16 cellular contexts compared by ENCODE assay signal in genomic region chr7:112467867-112468266, GRCh38. TPM values are rescaled to one million over a fixed set of nuclear protein-coding genes. Genes with fewer than 3 reads are reported as not detected.
A peak's percentile ranks its signal among the peaks of the same experiment; 100 is the strongest.
DNase-seq lines count a peak whose midpoint lies in the region; ATAC-seq and TF ChIP-seq lines count a peak whose summit lies in the region.
"Had no signal": no experiment of that assay in that cellular context is flagged by ENCODE, and none has a peak within 500 bp of the region (broad histone marks: within the 10 kb centered on the region; RNA-seq: fewer than 3 reads in every experiment).

No MANE protein-coding gene starts in this region.

- no peak for TF ChIP-seq POLR2A in adrenal gland (IDR thresholded peaks at IDR 0.05)

- ATAC-seq in psoas muscle (peak in 3 of 4 donors; percentile 65 to 76 (median 71)), Right ventricle myocardium inferior (no peak)
- ATAC-seq: CD8-positive, alpha-beta T cell; GM12878 had no signal

- H3K36me3 ChIP-seq in psoas muscle (ENCODE audit: insufficient read depth in 1 of 2, low read depth in 1 of 2), result peaks cover 14 to 99% of the 10 kb centered on the region in 2 donors
- peaks cover 0 to 68% of the 10 kb centered on the region in 2 donors for H3K36me3 ChIP-seq in adrenal gland (replicated peaks in 1 of 2)

- in situ Hi-C loops in G401 (cut with HindIII; ENCODE audit: low sequenced_read_pairs), result no loop called here

- H3K9me3 ChIP-seq in psoas muscle (no peaks in the 10 kb centered on the region), adrenal gland (replicated peaks in 1 of 3) (no peaks in the 10 kb centered on the region)
- H3K9me3 ChIP-seq: Caco-2 had no signal

- WGBS in psoas muscle, 3 donors, result 21 to 65% (median 54%) methylated on average over 4 of the region's 4 CpGs
- 39 to 65% (median 49%) methylated on average over 4 of the region's 4 CpGs for WGBS in adrenal gland, 4 donors

- no peaks in the 10 kb centered on the region for H3K27me3 ChIP-seq in psoas muscle (ENCODE audit: insufficient read depth in 3 of 3, low read length in 2 of 3)
- no peaks in the 10 kb centered on the region for H3K27me3 ChIP-seq in adrenal gland

- peak overlapping the region; percentile 24 for H3K27ac ChIP-seq in psoas muscle
- no peak overlapping the region for H3K27ac ChIP-seq in adrenal gland
- H3K27ac ChIP-seq: GM23248 had no signal

- DNase-seq in G401 (ENCODE audit: low spot score) (peak; percentile 19), choroid plexus epithelial cell (ENCODE audit: low read depth) (peak; percentile 23), psoas muscle (no peak), Right ventricle myocardium inferior (ENCODE audit: missing footprints) (no peak), islet precursor cell (no peak), adrenal gland (no peak)
- DNase-seq: C1 segment of cervical spinal cord; Caco-2; CD8-positive, alpha-beta T cell; DMS153; DND-41; GDM1; GM23248; H7; HCEC 1CT had no signal

- H3K4me3 ChIP-seq in choroid plexus epithelial cell (ENCODE audit: low read depth, low read length) (no peak overlapping the region), psoas muscle (no peak overlapping the region), adrenal gland (no peak overlapping the region)
- H3K4me3 ChIP-seq: GM12878, GM23248 had no signal

- H3K4me1 ChIP-seq in psoas muscle, result peaks cover 63% of the 10 kb centered on the region
- H3K4me1 ChIP-seq in adrenal gland (replicated peaks in 1 of 2), result peaks cover under 1 to 33% of the 10 kb centered on the region in 2 donors
- H3K4me1 ChIP-seq: Caco-2 had no signal

- intact Hi-C loops in psoas muscle (cut with DNase I) (no loop called here), Right ventricle myocardium inferior (cut with DNase I) (no loop called here), adrenal gland (cut with DNase I) (no loop called here)

- no peak for TF ChIP-seq CTCF in choroid plexus epithelial cell (conservative IDR thresholded peaks at IDR 0.05; ENCODE audit: low read depth, low read length)
- no peak for TF ChIP-seq CTCF in psoas muscle (IDR thresholded peaks at IDR 0.05)
- no peak for TF ChIP-seq CTCF in adrenal gland (IDR thresholded peaks at IDR 0.05)

RNA-seq across cellular contexts. Expression of gene LSMEM1, which starts 12.9 kb away (rescaled TPM):
- not detected in 2 replicates for total RNA-seq in G401 (2014; rRNA removed; shearing (Covaris generic))
- total RNA-seq in psoas muscle (1 to 10 TPM; 1.9 to 9.8 (median 8.0) TPM), Right ventricle myocardium inferior (1.9 TPM), adrenal gland (1 to 10 TPM in 3 of 8 donors, under 1 TPM in 4, not detected in 1; 0.60 to 3.3 (median 0.96) TPM)
- polyA plus RNA-seq in psoas muscle (10 to 100 TPM in 1 of 3 donors, 1 to 10 TPM in 2; 1.7 to 16.2 (median 6.4) TPM), adrenal gland (1 to 10 TPM; 1.1 to 9.5 (median 5.7) TPM)
- total RNA-seq: GM23248 had no signal

RNA-seq across cellular contexts. Expression of gene IFRD1, which starts 17.6 kb away (rescaled TPM):
- total RNA-seq in G401 (2014; rRNA removed; shearing (Covaris generic)), result 24.1 and 26.3 TPM in 2 replicates
- 100 to 1,000 TPM in 1 of 4 donors, 10 to 100 TPM in 3; 43.7 to 163 (median 54.0) TPM for total RNA-seq in psoas muscle
- polyA plus RNA-seq in psoas muscle, result 100 to 1,000 TPM in 1 of 3 donors, 10 to 100 TPM in 2; 34.7 to 153 (median 84.1) TPM
- total RNA-seq in Right ventricle myocardium inferior, result 17.8 TPM
- 10 to 100 TPM; 28.6 to 57.0 (median 49.1) TPM for total RNA-seq in adrenal gland
- polyA plus RNA-seq in adrenal gland, result 10 to 100 TPM; 20.5 to 86.2 (median 74.1) TPM

Comparison
In these comparisons a context has a peak if more than half of its experiments do, and no peak if none do; other contexts are left out.
1. DNase-seq: peak in G401 (single experiment) and choroid plexus epithelial cell (single experiment); none in psoas muscle (0 of 2), Right ventricle myocardium inferior (single experiment), islet precursor cell (single experiment) and adrenal gland (0 of 7).